ENCODE assay signal across 38 cellular contexts in genomic region chr10:30619966-30620365, GRCh38. TPM values are rescaled to one million over a fixed set of nuclear protein-coding genes. Genes with fewer than 3 reads are reported as not detected.
"Had no signal": no experiment of that assay in that cellular context is flagged by ENCODE, and none has a peak within 500 bp of the region (broad histone marks: within the 10 kb centered on the region; RNA-seq: fewer than 3 reads in every experiment).

No MANE protein-coding gene starts in this region.

- H3K27me3 ChIP-seq: adrenal gland, body of pancreas, brain microvascular endothelial cell, breast epithelium had no signal

- H3K4me3 Mint-ChIP-seq: activated B cell treated with CpG ODN at 0.5 μM for 24 hours; activated CD4-positive, alpha-beta memory T cell treated with anti-CD3 and anti-CD28 coated beads for 36 hours; activated CD4-positive, alpha-beta T cell treated with anti-CD3 and anti-CD28 coated beads, Interleukin-2, amount 10 ng/mL, durations not matched to agents 24 days and 14 days; activated CD8-positive, alpha-beta T cell treated with anti-CD3 and anti-CD28 coated beads for 36 hours; activated naive CD4-positive, alpha-beta T cell treated with anti-CD3 and anti-CD28 coated beads for 36 hours; activated naive CD8-positive, alpha-beta T cell treated with anti-CD3 and anti-CD28 coated beads for 36 hours; activated T-cell treated with anti-CD3 and anti-CD28 coated beads, Interleukin-2, amount 50 U/mL, for 4 hours; activated T-helper 1 cell treated with anti-CD3 and anti-CD28 coated beads, Interleukin-12 subunit alpha, Interleukin-12 subunit beta, Interleukin-2, Interleukin-4 antibody, amounts not matched to agents 30 ng/mL and 10 ng/mL and 1 ng/mL, durations not matched to agents 14 hours and 24 hours and 36 hours; activated T-helper 17 cell treated with anti-CD3 and anti-CD28 coated beads, Interleukin-2, amount 50 U/mL, for 72 hours; T-helper 1 cell treated with Interleukin-12 subunit alpha and Interleukin-12 subunit beta and Interleukin-4 antibody, amounts not matched to agents 30 μg/mL and 1 μg/mL, for 36 hours; T-helper 2 cell treated with Interferon-gamma antibody and Interleukin-4, amounts not matched to agents 5 μg/mL and 100 μg/mL, for 36 hours had no signal

- H3K27ac Mint-ChIP-seq: activated B cell treated with CpG ODN at 0.5 μM for 24 hours; activated CD4-positive, alpha-beta memory T cell treated with anti-CD3 and anti-CD28 coated beads for 36 hours; activated CD4-positive, alpha-beta T cell treated with anti-CD3 and anti-CD28 coated beads, Interleukin-2, amount 10 ng/mL, durations not matched to agents 24 days and 14 days; activated CD8-positive, alpha-beta T cell treated with anti-CD3 and anti-CD28 coated beads for 36 hours; activated naive CD4-positive, alpha-beta T cell treated with anti-CD3 and anti-CD28 coated beads for 36 hours; activated naive CD4-positive, alpha-beta T cell treated with anti-CD3 and anti-CD28 coated beads, Interleukin-2, amount 50 U/mL, for 72 hours; activated naive CD8-positive, alpha-beta T cell treated with anti-CD3 and anti-CD28 coated beads for 36 hours; activated T-helper 1 cell treated with anti-CD3 and anti-CD28 coated beads, Interleukin-12 subunit alpha, Interleukin-12 subunit beta, Interleukin-2, Interleukin-4 antibody, amounts not matched to agents 30 ng/mL and 10 ng/mL and 1 ng/mL, durations not matched to agents 14 hours and 24 hours and 36 hours; activated T-helper 17 cell treated with anti-CD3 and anti-CD28 coated beads, Interleukin-2, amount 50 U/mL, for 72 hours; T-helper 1 cell treated with Interleukin-12 subunit alpha and Interleukin-12 subunit beta and Interleukin-4 antibody, amounts not matched to agents 30 μg/mL and 1 μg/mL, for 36 hours; T-helper 2 cell treated with Interferon-gamma antibody and Interleukin-4, amounts not matched to agents 5 μg/mL and 100 μg/mL, for 36 hours had no signal

- H3K9me3 ChIP-seq: adrenal gland, body of pancreas, breast epithelium had no signal

- H3K9me3 Mint-ChIP-seq: activated B cell treated with CpG ODN at 0.5 μM for 24 hours; activated CD4-positive, alpha-beta memory T cell treated with anti-CD3 and anti-CD28 coated beads for 36 hours; activated CD4-positive, alpha-beta T cell treated with anti-CD3 and anti-CD28 coated beads, Interleukin-2, amount 10 ng/mL, durations not matched to agents 24 days and 14 days; activated CD8-positive, alpha-beta T cell treated with anti-CD3 and anti-CD28 coated beads for 36 hours; activated naive CD4-positive, alpha-beta T cell treated with anti-CD3 and anti-CD28 coated beads for 36 hours; activated naive CD4-positive, alpha-beta T cell treated with anti-CD3 and anti-CD28 coated beads, Interleukin-2, amount 50 U/mL, for 72 hours; activated naive CD8-positive, alpha-beta T cell treated with anti-CD3 and anti-CD28 coated beads for 36 hours; activated T-cell treated with anti-CD3 and anti-CD28 coated beads, Interleukin-2, amount 50 U/mL, for 4 hours; activated T-helper 1 cell treated with anti-CD3 and anti-CD28 coated beads, Interleukin-12 subunit alpha, Interleukin-12 subunit beta, Interleukin-2, Interleukin-4 antibody, amounts not matched to agents 30 ng/mL and 10 ng/mL and 1 ng/mL, durations not matched to agents 14 hours and 24 hours and 36 hours; activated T-helper 17 cell treated with anti-CD3 and anti-CD28 coated beads, Interleukin-2, amount 50 U/mL, for 72 hours; T-helper 1 cell treated with Interleukin-12 subunit alpha and Interleukin-12 subunit beta and Interleukin-4 antibody, amounts not matched to agents 30 μg/mL and 1 μg/mL, for 36 hours; T-helper 2 cell treated with Interferon-gamma antibody and Interleukin-4, amounts not matched to agents 5 μg/mL and 100 μg/mL, for 36 hours had no signal

- FAIRE-seq: astrocyte, TTC549 had no signal

- H3K36me3 ChIP-seq: adrenal gland, brain microvascular endothelial cell, breast epithelium had no signal

- DNase-seq: activated B cell treated with CpG ODN at 0.5 μM for 24 hours; activated CD4-positive, alpha-beta memory T cell treated with anti-CD3 and anti-CD28 coated beads for 36 hours; activated CD4-positive, alpha-beta T cell treated with anti-CD3 and anti-CD28 coated beads for 4 hours; activated CD4-positive, alpha-beta T cell treated with anti-CD3 and anti-CD28 coated beads, Interleukin-2, amount 10 ng/mL, durations not matched to agents 24 days and 14 days; activated CD4-positive, alpha-beta T cell treated with anti-CD3 and anti-CD28 coated beads, Interleukin-2, amount 50 U/mL, for 1 hour; activated CD4-positive, alpha-beta T cell treated with anti-CD3 and anti-CD28 coated beads, Interleukin-2, amount 50 U/mL, for 4 hours; activated CD4-positive, CD25-positive, alpha-beta regulatory T cell treated with anti-CD3 and anti-CD28 coated beads, Interleukin-2, amount 50 U/mL, for 72 hours; activated CD8-positive, alpha-beta T cell treated with anti-CD3 and anti-CD28 coated beads for 36 hours; activated effector memory CD4-positive, alpha-beta T cell treated with anti-CD3 and anti-CD28 coated beads, Interleukin-2, amount 50 U/mL, for 16 hours; activated gamma-delta T cell treated with Interleukin-2 at 50 U/mL for 16 hours; activated naive CD4-positive, alpha-beta T cell; activated naive CD4-positive, alpha-beta T cell treated with anti-CD3 and anti-CD28 coated beads for 36 hours; activated naive CD4-positive, alpha-beta T cell treated with anti-CD3 and anti-CD28 coated beads, Interleukin-2, amount 50 U/mL, for 16 hours; activated naive CD8-positive, alpha-beta T cell treated with anti-CD3 and anti-CD28 coated beads for 36 hours; activated T-cell treated with anti-CD3 and anti-CD28 coated beads for 4 hours; activated T-cell treated with anti-CD3 and anti-CD28 coated beads, Interleukin-2, amount 50 U/mL, for 1 hour; activated T-cell treated with anti-CD3 and anti-CD28 coated beads, Interleukin-2, amount 50 U/mL, for 4 hours; adrenal gland; amniotic stem cell; aorta; body of pancreas; brain microvascular endothelial cell; central memory CD4-positive, alpha-beta T cell; T-helper 1 cell; T-helper 2 cell; T-helper 9 cell had no signal

- ATAC-seq: activated CD8-positive, alpha-beta T cell treated with anti-CD3 and anti-CD28 coated beads for 36 hours; activated naive CD4-positive, alpha-beta T cell treated with anti-CD3 and anti-CD28 coated beads, Interleukin-2, amount 50 U/mL, for 72 hours; activated T-cell treated with anti-CD3 and anti-CD28 coated beads, Interleukin-2, amount 50 U/mL, for 4 hours; activated T-helper 17 cell treated with anti-CD3 and anti-CD28 coated beads, Interleukin-2, amount 50 U/mL, for 72 hours; body of pancreas had no signal

- H3K27ac ChIP-seq: adrenal gland, body of pancreas, brain microvascular endothelial cell, breast epithelium, VCaP had no signal

- H3K4me1 ChIP-seq: adrenal gland, body of pancreas, breast epithelium had no signal

- H3K36me3 Mint-ChIP-seq: activated CD4-positive, alpha-beta memory T cell treated with anti-CD3 and anti-CD28 coated beads for 36 hours; activated naive CD4-positive, alpha-beta T cell treated with anti-CD3 and anti-CD28 coated beads, Interleukin-2, amount 50 U/mL, for 72 hours; activated naive CD8-positive, alpha-beta T cell treated with anti-CD3 and anti-CD28 coated beads for 36 hours had no signal

- H3K4me1 Mint-ChIP-seq: activated B cell treated with CpG ODN at 0.5 μM for 24 hours; activated CD4-positive, alpha-beta T cell treated with anti-CD3 and anti-CD28 coated beads, Interleukin-2, amount 10 ng/mL, durations not matched to agents 24 days and 14 days; activated naive CD8-positive, alpha-beta T cell treated with anti-CD3 and anti-CD28 coated beads for 36 hours had no signal

- H3K4me3 ChIP-seq: adrenal gland, body of pancreas, breast epithelium had no signal

RNA-seq across cellular contexts. Expression of gene LYZL2, which starts 9.6 kb away (rescaled TPM):
- total RNA-seq: activated B cell treated with CpG ODN at 0.5 μM for 24 hours; activated CD4-positive, alpha-beta memory T cell treated with anti-CD3 and anti-CD28 coated beads for 36 hours; activated CD4-positive, alpha-beta T cell treated with anti-CD3 and anti-CD28 coated beads, Interleukin-2, amount 10 ng/mL, durations not matched to agents 24 days and 14 days; activated CD8-positive, alpha-beta memory T cell treated with anti-CD3 and anti-CD28 coated beads for 36 hours; activated CD8-positive, alpha-beta T cell treated with anti-CD3 and anti-CD28 coated beads for 36 hours; activated naive CD4-positive, alpha-beta T cell treated with anti-CD3 and anti-CD28 coated beads for 36 hours; activated naive CD4-positive, alpha-beta T cell treated with anti-CD3 and anti-CD28 coated beads, Interleukin-2, amount 50 U/mL, for 72 hours; activated naive CD8-positive, alpha-beta T cell treated with anti-CD3 and anti-CD28 coated beads for 36 hours; activated T-cell treated with anti-CD3 and anti-CD28 coated beads, Interleukin-2, amount 50 U/mL, for 4 hours; activated T-helper 1 cell treated with anti-CD3 and anti-CD28 coated beads, Interleukin-12 subunit alpha, Interleukin-12 subunit beta, Interleukin-2, Interleukin-4 antibody, amounts not matched to agents 30 ng/mL and 10 ng/mL and 1 ng/mL, durations not matched to agents 14 hours and 24 hours and 36 hours; activated T-helper 17 cell treated with anti-CD3 and anti-CD28 coated beads, Interleukin-2, amount 50 U/mL, for 72 hours; adrenal gland; aorta; astrocyte; body of pancreas; breast epithelium; cardiac septum; cerebellum had no signal
- polyA plus RNA-seq: adrenal gland, aorta had no signal
